Comparison of ENCODE assay signal across 8 cellular contexts in genomic region chr12:124939428-124940142, GRCh38. TPM values are rescaled to one million over a fixed set of nuclear protein-coding genes. Genes with fewer than 3 reads are reported as not detected.
DNase-seq lines count a peak whose midpoint lies in the region; ATAC-seq and TF ChIP-seq lines count a peak whose summit lies in the region.

No MANE protein-coding gene starts in this region.

- BruUV-seq in PC-9 (replicated peaks; lab: Mats Ljungman, UMichigan), result no TSS peak

- no peaks in the 10 kb centered on the region for H3K27me3 ChIP-seq in PC-9 (ENCODE audit: insufficient read depth, low read depth)
- no peaks in the 10 kb centered on the region for H3K27me3 ChIP-seq in adipocyte (replicated peaks; ENCODE audit: control insufficient read depth, insufficient read depth, low read length)
- no peaks in the 10 kb centered on the region for H3K27me3 ChIP-seq in hepatocyte
- H3K27me3 ChIP-seq in gastrocnemius medialis, result no peaks in the 10 kb centered on the region

- H3K9me3 ChIP-seq in PC-9 (ENCODE audit: insufficient read depth, low read depth) (no peaks in the 10 kb centered on the region), adipocyte (ENCODE audit: control insufficient read depth, low read length) (no peaks in the 10 kb centered on the region), hepatocyte (ENCODE audit: low read depth) (no peaks in the 10 kb centered on the region), gastrocnemius medialis (no peaks in the 10 kb centered on the region)

- H3K36me3 ChIP-seq in PC-9 (ENCODE audit: low read depth), result no peaks in the 10 kb centered on the region
- no peaks in the 10 kb centered on the region for H3K36me3 ChIP-seq in adipocyte (ENCODE audit: control insufficient read depth, insufficient read depth, low read length, severe bottlenecking)
- no peaks in the 10 kb centered on the region for H3K36me3 ChIP-seq in hepatocyte (replicated peaks; ENCODE audit: insufficient read depth, low read depth)
- no peaks in the 10 kb centered on the region for H3K36me3 ChIP-seq in gastrocnemius medialis

- H3K4me1 ChIP-seq in PC-9 (replicated peaks; ENCODE audit: insufficient read depth) (peaks cover 23% of the 10 kb centered on the region), adipocyte (ENCODE audit: control insufficient read depth, insufficient read depth, low read length) (peaks cover 28% of the 10 kb centered on the region), hepatocyte (ENCODE audit: insufficient read depth) (peaks cover 14% of the 10 kb centered on the region), gastrocnemius medialis (peaks cover 24 to 25% of the 10 kb centered on the region in 2 donors)

- TF ChIP-seq POLR2A in gastrocnemius medialis (IDR thresholded peaks at IDR 0.05), result no peak

- peaks cover 55% of the 10 kb centered on the region for H3F3A ChIP-seq in PC-9 (ENCODE audit: insufficient read depth, low read depth)

- WGBS in hepatocyte (ENCODE audit: low lambda C conversion rate, missing lambda C conversion rate), result under 1% methylated on average over 35 of the region's 35 CpGs

- ATAC-seq in HG02588 (IDR thresholded peaks at IDR 0.05; ENCODE audit: unreplicated experiment), result peak; percentile 57
- peak; percentile 76 to 79 for ATAC-seq in gastrocnemius medialis

- intact Hi-C loops in PC-9 (cut with micrococcal nuclease; ENCODE audit: unreplicated experiment) (loop anchor here (1.0 to 2.0 kb wide), 5 partner anchors 11 to 73 kb away; no protein-coding TSS in a partner anchor), gastrocnemius medialis (cut with DNase I; ENCODE audit: low total_unique reads) (loop anchor here (1.0 to 2.0 kb wide), 3 partner anchors 25 to 75 kb away; partner anchors contain the start of gene UBC)

- H2AFZ ChIP-seq in PC-9 (no peak overlapping the region), hepatocyte (peak overlapping the region; percentile 10)

- H3K9me2 ChIP-seq in PC-9 (ENCODE audit: insufficient read depth), result no peaks in the 10 kb centered on the region
- H3K9me2 ChIP-seq in hepatocyte (replicated peaks; ENCODE audit: insufficient read depth), result no peaks in the 10 kb centered on the region

- in situ Hi-C loops in gastrocnemius medialis (cut with MboI; ENCODE audit: low sequenced_read_pairs in 4 of 4), result loop anchor here in 1 of 4 donors (5.0 kb wide), 1 partner anchor 37 kb away; no protein-coding TSS in a partner anchor

- H3K79me2 ChIP-seq in PC-9 (ENCODE audit: low read depth) (no peaks in the 10 kb centered on the region), hepatocyte (no peaks in the 10 kb centered on the region)

- TF ChIP-seq CTCF in PC-9 (conservative IDR thresholded peaks at IDR 0.05) (peak; percentile 40; the same call in 1 of the 2 replicates), hepatocyte (IDR thresholded peaks at IDR 0.05; ENCODE audit: poor library complexity) (no peak), gastrocnemius medialis (IDR thresholded peaks at IDR 0.05 in 4 of 5, conservative IDR thresholded peaks at IDR 0.05 in 1 of 5) (peak in 1 of 5 experiments; percentile 23)

- CTCF ChIA-PET in PC-9 (lab: Charles Lee), result interaction anchor here (0.7 to 5.1 kb wide), 5 partner anchors 19 to 52 kb away, joined by 3 to 37 read pairs (median 3); no protein-coding TSS in a partner anchor

- H3K4me3 ChIP-seq in PC-9, result peak overlapping the region; percentile 67; the same call in 1 of the 2 replicates
- peak overlapping the region; percentile 70 for H3K4me3 ChIP-seq in adipocyte (ENCODE audit: low read length)
- peak overlapping the region; percentile 43 for H3K4me3 ChIP-seq in hepatocyte
- peak overlapping the region; percentile 58 to 62 (median 60) for H3K4me3 ChIP-seq in gastrocnemius medialis

- peak; percentile 91 for DNase-seq in GM04504 (ENCODE audit: low read depth)
- peak; percentile 87 to 90 for DNase-seq in PC-9
- peak; percentile 97 for DNase-seq in adipocyte (ENCODE audit: low read depth)
- DNase-seq in hepatocyte (ENCODE audit: low spot score), result peak; percentile 93
- peak; percentile 64 to 85 for DNase-seq in gastrocnemius medialis
- DNase-seq in NCI-H2107 treated with DMSO at 0.1 percent for 48 hours (lab: John Stamatoyannopoulos, UW; ENCODE audit: unreplicated experiment), result no peak
- DNase-seq in NCI-H510A (lab: John Stamatoyannopoulos, UW), result no peak

- POLR2A ChIA-PET in PC-9 (lab: Charles Lee; ENCODE audit: unreplicated experiment), result interaction anchor here (0.5 to 2.0 kb wide), 9 partner anchors 19 to 223 kb away, joined by 3 to 15 read pairs (median 7); partner anchors contain the start of gene UBC

- 0 out of 2 replicates have a peak, but pooled peaks cover 4% of the 10 kb centered on the region for H4K20me1 ChIP-seq in PC-9 (ENCODE audit: insufficient read depth)
- H4K20me1 ChIP-seq in hepatocyte (ENCODE audit: insufficient read depth, poor library complexity, severe bottlenecking), result no peaks in the 10 kb centered on the region

- H3K4me2 ChIP-seq in PC-9 (peak overlapping the region; percentile 97), hepatocyte (peak overlapping the region; percentile 83)

- H3K27ac ChIP-seq in PC-9, result peak overlapping the region; percentile 86
- H3K27ac ChIP-seq in hepatocyte, result peak overlapping the region; percentile 92
- H3K27ac ChIP-seq in gastrocnemius medialis, result peak overlapping the region; percentile 92 to 95 (median 94)

- peak overlapping the region; percentile 89 for H3K9ac ChIP-seq in adipocyte (ENCODE audit: low read length)

RNA-seq across cellular contexts. Expression of gene UBC, which starts 25.1 kb away (rescaled TPM):
- 748 and 783 TPM in 2 replicates for total RNA-seq in PC-9 (2021)
- 1,410 and 1,439 TPM in 2 replicates for total RNA-seq in hepatocyte
- 1,142 and 1,267 TPM in 2 replicates for polyA plus RNA-seq in hepatocyte
- over 10,000 TPM in 2 of 4 donors, 1,000 to 10,000 TPM in 2; 3,173 to 12,805 (median 9,048) TPM for total RNA-seq in gastrocnemius medialis

RNA-seq across cellular contexts. Expression of gene DHX37, which starts 49.3 kb away (rescaled TPM):
- total RNA-seq in PC-9 (2021) (19.5 and 20.2 TPM in 2 replicates), hepatocyte (7.0 and 7.3 TPM in 2 replicates), gastrocnemius medialis (10 to 100 TPM; 11.6 to 34.7 (median 28.7) TPM)
- polyA plus RNA-seq in hepatocyte, result 6.1 and 7.2 TPM in 2 replicates

RNA-seq across cellular contexts. Expression of gene BRI3BP, which starts 53.9 kb away (rescaled TPM):
- total RNA-seq in PC-9 (2021) (11.6 and 19.4 TPM in 2 replicates), hepatocyte (14.1 and 14.6 TPM in 2 replicates), gastrocnemius medialis (1 to 10 TPM in 3 of 4 donors, under 1 TPM in 1; 0.75 to 2.0 (median 1.6) TPM)
- polyA plus RNA-seq in hepatocyte, result 4.3 and 6.1 TPM in 2 replicates

Comparison
In these comparisons a context has a peak if more than half of its experiments do, and no peak if none do; other contexts are left out.
1. DNase-seq: peak in GM04504 (single experiment), PC-9 (2 of 2), adipocyte (single experiment), hepatocyte (single experiment) and gastrocnemius medialis (2 of 2); none in NCI-H2107 treated with DMSO at 0.1 percent for 48 hours (single experiment) and NCI-H510A (single experiment).
2. Peak in every context shown above with its lines, with median percentiles within 50 percentile points of each other: H3K27ac ChIP-seq and H3K4me3 ChIP-seq.